In the genomic region with DNA sequence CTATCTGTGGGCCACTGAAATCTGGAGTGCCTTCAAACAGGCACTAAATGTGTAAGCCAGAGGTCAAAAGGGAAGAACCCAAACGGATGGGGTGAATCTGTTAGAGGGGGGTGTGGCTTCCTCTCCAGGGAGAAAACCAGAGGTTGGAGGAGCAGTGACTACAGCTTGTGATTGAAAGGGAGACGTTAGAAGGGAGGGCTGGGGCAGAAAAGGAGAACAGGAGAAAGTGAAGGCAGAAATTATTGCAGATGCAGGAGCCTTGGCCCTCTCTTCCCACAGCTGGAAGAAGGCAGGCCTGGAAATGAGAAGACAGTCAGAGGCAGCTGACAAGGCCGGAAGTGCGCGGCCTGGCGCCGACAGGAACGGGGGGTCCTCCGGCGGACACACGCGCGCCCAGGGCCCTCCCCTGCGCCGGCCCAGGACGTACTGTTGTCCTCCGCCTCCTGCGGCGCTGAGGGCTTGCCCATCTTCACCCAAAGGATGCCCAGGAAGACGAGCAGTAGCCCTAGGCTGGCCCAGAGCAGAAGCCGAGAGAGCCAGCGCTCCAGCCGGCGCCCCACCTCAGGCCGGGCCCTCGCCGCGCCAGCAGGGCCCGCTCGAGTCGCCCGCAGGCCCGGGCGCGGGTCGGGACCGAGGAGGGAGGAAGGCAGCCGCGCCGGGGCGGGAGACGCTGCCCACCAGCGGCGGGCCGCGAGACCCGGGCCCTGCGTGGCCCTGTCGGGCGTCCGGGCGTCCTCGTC, we compare ENCODE assay signal across 8 cellular contexts. TPM values are rescaled to one million over a fixed set of nuclear protein-coding genes. Genes with fewer than 3 reads are reported as not detected.
DNase-seq lines count a peak whose midpoint lies in the region; ATAC-seq and TF ChIP-seq lines count a peak whose summit lies in the region.

No MANE protein-coding gene starts in this region.

- H3K4me1 ChIP-seq in effector memory CD4-positive, alpha-beta T cell (ENCODE audit: control insufficient read depth, insufficient read depth, low read length, poor library complexity, severe bottlenecking) = peaks cover 20% of the 10 kb centered on the region

- peak; percentile 78 for DNase-seq in 8988T
- DNase-seq in NCI-H69 (lab: John Stamatoyannopoulos, UW) = peak; percentile 80
- peak; percentile 74 for DNase-seq in activated CD8-positive, alpha-beta T cell treated with anti-CD3 and anti-CD28 coated beads for 36 hours
- peak; percentile 34 to 46 (median 37) for DNase-seq in effector memory CD4-positive, alpha-beta T cell
- peak in 1 of 2 donors; percentile 27 for DNase-seq in memory B cell (ENCODE audit: low spot score in 2 of 2)
- peak; percentile 2 for DNase-seq in stimulated activated CD8-positive, alpha-beta memory T cell treated with anti-CD3 and anti-CD28 coated beads, Interleukin-15, amount 100 ng/mL, for 1 hour (ENCODE audit: low read depth)

- TF ChIP-seq CTCF in activated CD8-positive, alpha-beta T cell treated with anti-CD3 and anti-CD28 coated beads for 36 hours (IDR thresholded peaks at IDR 0.05) = no peak

- H3K4me1 Mint-ChIP-seq in activated CD8-positive, alpha-beta T cell treated with anti-CD3 and anti-CD28 coated beads for 36 hours (ENCODE audit: low read depth) = peaks cover 43% of the 10 kb centered on the region
- H3K4me1 Mint-ChIP-seq in memory B cell = peaks cover 37% of the 10 kb centered on the region

- H3K27ac ChIP-seq in effector memory CD4-positive, alpha-beta T cell (ENCODE audit: insufficient read depth, low read length, poor library complexity, severe bottlenecking) = peak overlapping the region; percentile 92

- peak overlapping the region; percentile 84 for H3K4me3 ChIP-seq in effector memory CD4-positive, alpha-beta T cell (ENCODE audit: insufficient read depth, low read depth, low read length, poor library complexity, severe bottlenecking)

- TF ChIP-seq POLR2A in GM15510 (IDR thresholded peaks at IDR 0.05; ENCODE audit: borderline replicate concordance, extremely low read depth, insufficient read length) = peak; percentile 49

- POLR2A ChIA-PET in activated CD8-positive, alpha-beta T cell treated with anti-CD3 and anti-CD28 coated beads for 36 hours (lab: Charles Lee) = interaction anchor here (1.0 to 3.3 kb wide), 7 partner anchors 9 to 116 kb away, joined by 3 to 15 read pairs (median 4); no protein-coding TSS in a partner anchor

- peak overlapping the region; percentile 85 for H3K4me3 Mint-ChIP-seq in activated CD8-positive, alpha-beta T cell treated with anti-CD3 and anti-CD28 coated beads for 36 hours
- H3K4me3 Mint-ChIP-seq in memory B cell = peak overlapping the region; percentile 95

- H3K36me3 Mint-ChIP-seq in activated CD8-positive, alpha-beta T cell treated with anti-CD3 and anti-CD28 coated beads for 36 hours (ENCODE audit: low read depth) = peaks cover 16% of the 10 kb centered on the region
- peaks cover 10% of the 10 kb centered on the region for H3K36me3 Mint-ChIP-seq in memory B cell

- no peaks in the 10 kb centered on the region for H3K27me3 Mint-ChIP-seq in activated CD8-positive, alpha-beta T cell treated with anti-CD3 and anti-CD28 coated beads for 36 hours
- H3K27me3 Mint-ChIP-seq in memory B cell = no peaks in the 10 kb centered on the region

- no peaks in the 10 kb centered on the region for H3K9me3 ChIP-seq in effector memory CD4-positive, alpha-beta T cell (ENCODE audit: control insufficient read depth, low read length)

- H3K27me3 ChIP-seq in effector memory CD4-positive, alpha-beta T cell (replicated peaks; ENCODE audit: control insufficient read depth, insufficient read depth, low read length, poor library complexity, severe bottlenecking) = no peaks in the 10 kb centered on the region

- peaks cover 25% of the 10 kb centered on the region for H3K36me3 ChIP-seq in effector memory CD4-positive, alpha-beta T cell (ENCODE audit: control insufficient read depth, insufficient read depth, low read length)

- peak; percentile 55 for ATAC-seq in HG02870 (IDR thresholded peaks at IDR 0.05; ENCODE audit: unreplicated experiment)
- ATAC-seq in activated CD8-positive, alpha-beta T cell treated with anti-CD3 and anti-CD28 coated beads for 36 hours = peak; percentile 61
- peak; percentile 36 for ATAC-seq in memory B cell (ENCODE audit: low read depth)

- CTCF ChIA-PET in activated CD8-positive, alpha-beta T cell treated with anti-CD3 and anti-CD28 coated beads for 36 hours (lab: Charles Lee) = interaction anchor here (0.7 to 5.2 kb wide), 7 partner anchors 9 to 85 kb away, joined by 3 to 43 read pairs (median 4); partner anchors contain the start of gene UQCC2

- H3K27ac Mint-ChIP-seq in activated CD8-positive, alpha-beta T cell treated with anti-CD3 and anti-CD28 coated beads for 36 hours = peak overlapping the region; percentile 93
- peak overlapping the region; percentile 93 for H3K27ac Mint-ChIP-seq in memory B cell

- no peaks in the 10 kb centered on the region for H3K9me3 Mint-ChIP-seq in activated CD8-positive, alpha-beta T cell treated with anti-CD3 and anti-CD28 coated beads for 36 hours
- no peaks in the 10 kb centered on the region for H3K9me3 Mint-ChIP-seq in memory B cell

- intact Hi-C loops in activated CD8-positive, alpha-beta T cell treated with anti-CD3 and anti-CD28 coated beads for 36 hours (cut with micrococcal nuclease) = no loop called here

RNA-seq across cellular contexts. Expression of gene LEMD2, which starts 0.8 kb away (rescaled TPM):
- total RNA-seq in activated CD8-positive, alpha-beta T cell treated with anti-CD3 and anti-CD28 coated beads for 36 hours = 10 to 100 TPM; 40.1 to 41.5 TPM

RNA-seq across cellular contexts. Expression of gene MLN, which starts 15.7 kb away (rescaled TPM):
- not detected for total RNA-seq in activated CD8-positive, alpha-beta T cell treated with anti-CD3 and anti-CD28 coated beads for 36 hours

RNA-seq across cellular contexts. Expression of gene IP6K3, which starts 41.4 kb away (rescaled TPM):
- total RNA-seq in activated CD8-positive, alpha-beta T cell treated with anti-CD3 and anti-CD28 coated beads for 36 hours = not detected
